25 cellular contexts compared by ENCODE assay signal in the genomic region with DNA sequence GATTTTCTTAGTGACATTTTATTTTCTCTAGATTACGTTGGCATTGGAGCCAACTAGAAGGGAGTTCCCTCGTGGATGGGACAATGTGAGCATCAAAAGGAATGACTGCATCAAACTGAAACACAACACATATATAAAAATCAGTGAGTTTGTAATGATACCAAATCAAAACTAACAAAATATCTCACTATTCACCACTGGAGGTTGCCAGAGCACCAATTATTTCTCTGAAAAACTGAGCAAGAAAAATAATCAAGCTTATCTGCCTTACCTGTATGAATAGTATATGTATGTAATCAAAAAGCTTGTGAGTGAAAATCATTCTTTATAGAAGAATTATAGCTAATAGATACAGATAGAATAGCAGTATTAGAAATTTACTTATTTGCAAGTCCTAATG. TPM values are rescaled to one million over a fixed set of nuclear protein-coding genes. Genes with fewer than 3 reads are reported as not detected.
DNase-seq lines count a peak whose midpoint lies in the region; TF ChIP-seq lines count a peak whose summit lies in the region.
"Had no signal": no experiment of that assay in that cellular context is flagged by ENCODE, and none has a peak within 500 bp of the region (broad histone marks: within the 10 kb centered on the region; RNA-seq: fewer than 3 reads in every experiment).

No MANE protein-coding gene starts in this region.

- H3K4me2 ChIP-seq in MM.1S (ENCODE audit: low read depth, low read length) = no peak overlapping the region

- in situ Hi-C loops in SK-MEL-5 (cut with HindIII; ENCODE audit: low pct_unique_long_range_greater_than_20kb, low sequenced_read_pairs) = no loop called here

- no peaks in the 10 kb centered on the region for H3K9me3 Mint-ChIP-seq in Calu3 (ENCODE audit: low read depth, unreplicated experiment)
- no peaks in the 10 kb centered on the region for H3K9me3 Mint-ChIP-seq in activated CD4-positive, alpha-beta T cell treated with anti-CD3 and anti-CD28 coated beads, Interleukin-2, amount 10 ng/mL, durations not matched to agents 24 days and 14 days
- H3K9me3 Mint-ChIP-seq: T-helper 2 cell treated with Interferon-gamma antibody and Interleukin-4, amounts not matched to agents 5 μg/mL and 100 μg/mL, for 36 hours had no signal

- no TSS peak for BruUV-seq in Calu3 (replicated peaks; lab: Mats Ljungman, UMichigan)

- CTCF ChIA-PET in Calu3 (lab: Charles Lee) = interaction anchor here (1.0 to 1.4 kb wide), 2 partner anchors 9 to 27 kb away, joined by 3 to 6 read pairs; no protein-coding TSS in a partner anchor

- H3K27me3 ChIP-seq in MM.1S (replicated peaks; ENCODE audit: insufficient read depth, low read length) (no peaks in the 10 kb centered on the region), esophagus squamous epithelium (no peaks in the 10 kb centered on the region)
- H3K27me3 ChIP-seq: SJCRH30 had no signal

- H3K27ac ChIP-seq in 22Rv1 (no peak overlapping the region), MM.1S (ENCODE audit: low read length) (no peak overlapping the region), esophagus squamous epithelium (no peak overlapping the region)
- H3K27ac ChIP-seq: HL-60, SJCRH30 had no signal

- DNase-seq in Calu3 (no peak), MM.1S (no peak), SK-MEL-5 (ENCODE audit: low read depth, low spot score) (peak; percentile 32), esophagus squamous epithelium (lab: John Stamatoyannopoulos, UW) (no peak), mesenteric fat pad (ENCODE audit: low spot score) (no peak)
- no peak for DNase-seq in activated CD4-positive, alpha-beta T cell treated with anti-CD3 and anti-CD28 coated beads, Interleukin-2, amount 50 U/mL, for 4 hours
- no peak for DNase-seq in activated CD4-positive, alpha-beta T cell treated with anti-CD3 and anti-CD28 coated beads, Interleukin-2, amount 10 ng/mL, durations not matched to agents 24 days and 14 days
- DNase-seq: C1 segment of cervical spinal cord; CD8-positive, alpha-beta T cell; DMS79 treated with DMSO at 0.1 percent for 48 hours; Karpas-422; NCI-H1105 treated with DMSO at 0.1 percent for 48 hours; NCI-H146; NCI-H2029; NCI-H2227 treated with DMSO at 0.1 percent for 48 hours; NCI-H526 treated with DMSO at 0.1 percent for 48 hours; OCI-M1; SJCRH30; T-helper 1 cell had no signal

- no peaks in the 10 kb centered on the region for H3K9me2 ChIP-seq in MM.1S (replicated peaks; ENCODE audit: insufficient read depth, low read length)

- H3K9ac ChIP-seq in MM.1S (ENCODE audit: low read length) = no peak overlapping the region

- H3K36me3 ChIP-seq in MM.1S (replicated peaks; ENCODE audit: insufficient read depth, low read length) = no peaks in the 10 kb centered on the region
- H3K36me3 ChIP-seq in esophagus squamous epithelium = no peaks in the 10 kb centered on the region
- H3K36me3 ChIP-seq: SJCRH30 had no signal

- no peak overlapping the region for H2AFZ ChIP-seq in MM.1S (ENCODE audit: low read length)

- H3K4me3 ChIP-seq in MM.1S (ENCODE audit: low read length) (no peak overlapping the region), esophagus squamous epithelium (no peak overlapping the region)
- H3K4me3 ChIP-seq: SJCRH30 had no signal

- no peaks in the 10 kb centered on the region for H3K4me1 ChIP-seq in MM.1S (ENCODE audit: low read length)
- no peaks in the 10 kb centered on the region for H3K4me1 ChIP-seq in esophagus squamous epithelium
- H3K4me1 ChIP-seq: SJCRH30 had no signal

- H3K79me2 ChIP-seq in MM.1S (ENCODE audit: low read length) = no peaks in the 10 kb centered on the region

- no peaks in the 10 kb centered on the region for H3F3A ChIP-seq in MM.1S (ENCODE audit: insufficient read depth, low read length)

- no peak overlapping the region for H3K27ac Mint-ChIP-seq in Calu3 (ENCODE audit: unreplicated experiment)
- H3K27ac Mint-ChIP-seq in activated CD4-positive, alpha-beta T cell treated with anti-CD3 and anti-CD28 coated beads, Interleukin-2, amount 10 ng/mL, durations not matched to agents 24 days and 14 days = no peak overlapping the region
- H3K27ac Mint-ChIP-seq: CD8-positive, alpha-beta T cell; T-helper 2 cell treated with Interferon-gamma antibody and Interleukin-4, amounts not matched to agents 5 μg/mL and 100 μg/mL, for 36 hours had no signal

- H3K27me3 Mint-ChIP-seq in Calu3 (ENCODE audit: unreplicated experiment) = no peaks in the 10 kb centered on the region
- no peaks in the 10 kb centered on the region for H3K27me3 Mint-ChIP-seq in activated CD4-positive, alpha-beta T cell treated with anti-CD3 and anti-CD28 coated beads, Interleukin-2, amount 10 ng/mL, durations not matched to agents 24 days and 14 days

- TF ChIP-seq CTCF in 22Rv1 (IDR thresholded peaks at IDR 0.05) (0 out of 2 replicates have a peak, but pooled peaks have one; percentile 5), Calu3 (IDR thresholded peaks at IDR 0.05; ENCODE audit: unreplicated experiment) (peak; percentile 20), MM.1S (IDR thresholded peaks at IDR 0.05; ENCODE audit: low read length) (0 out of 2 replicates have a peak, but pooled peaks have one; percentile 11), esophagus squamous epithelium (IDR thresholded peaks at IDR 0.05) (no peak)

- H3K4me3 Mint-ChIP-seq in Calu3 (ENCODE audit: low read depth, unreplicated experiment) = no peak overlapping the region
- H3K4me3 Mint-ChIP-seq in activated CD4-positive, alpha-beta T cell treated with anti-CD3 and anti-CD28 coated beads, Interleukin-2, amount 10 ng/mL, durations not matched to agents 24 days and 14 days = no peak overlapping the region
- H3K4me3 Mint-ChIP-seq: CD8-positive, alpha-beta T cell; T-helper 2 cell treated with Interferon-gamma antibody and Interleukin-4, amounts not matched to agents 5 μg/mL and 100 μg/mL, for 36 hours had no signal

- 59 to 66% methylated on average over 2 of the region's 2 CpGs for whole genome bisulfite sequencing in esophagus squamous epithelium, 2 donors

- intact Hi-C loops in Calu3 (cut with micrococcal nuclease; ENCODE audit: unreplicated experiment) = loop anchor here (5.0 kb wide), 1 partner anchor 113 kb away; no protein-coding TSS in a partner anchor
- intact Hi-C loops in esophagus squamous epithelium (cut with DNase I) = no loop called here
- intact Hi-C loops in activated CD4-positive, alpha-beta T cell treated with anti-CD3 and anti-CD28 coated beads, Interleukin-2, amount 10 ng/mL, durations not matched to agents 24 days and 14 days (cut with micrococcal nuclease) = no loop called here

- no peaks in the 10 kb centered on the region for H3K36me3 Mint-ChIP-seq in Calu3 (ENCODE audit: insufficient read depth, unreplicated experiment)
- no peaks in the 10 kb centered on the region for H3K36me3 Mint-ChIP-seq in activated CD4-positive, alpha-beta T cell treated with anti-CD3 and anti-CD28 coated beads, Interleukin-2, amount 10 ng/mL, durations not matched to agents 24 days and 14 days (ENCODE audit: low read depth)
- H3K36me3 Mint-ChIP-seq: CD8-positive, alpha-beta T cell had no signal

- H3K9me3 ChIP-seq in MM.1S (replicated peaks; ENCODE audit: insufficient read depth, low read length) = no peaks in the 10 kb centered on the region
- no peaks in the 10 kb centered on the region for H3K9me3 ChIP-seq in esophagus squamous epithelium
- H3K9me3 ChIP-seq: SJCRH30 had no signal

- TF ChIP-seq POLR2A in esophagus squamous epithelium (IDR thresholded peaks at IDR 0.05) = no peak

- peaks cover 6% of the 10 kb centered on the region for H3K4me1 Mint-ChIP-seq in Calu3 (ENCODE audit: low read depth, unreplicated experiment)
- no peaks in the 10 kb centered on the region for H3K4me1 Mint-ChIP-seq in activated CD4-positive, alpha-beta T cell treated with anti-CD3 and anti-CD28 coated beads, Interleukin-2, amount 10 ng/mL, durations not matched to agents 24 days and 14 days

- H4K20me1 ChIP-seq in MM.1S (ENCODE audit: insufficient read depth, low read length) = no peaks in the 10 kb centered on the region

RNA-seq across cellular contexts. Expression of gene OTOL1, which starts 46.8 kb away (rescaled TPM):
- total RNA-seq in Calu3 (2022) (not detected in 2 replicates), esophagus squamous epithelium (not detected), mesenteric fat pad (not detected)
- 0.16 and 0.32 TPM in 2 replicates for total RNA-seq in SK-MEL-5 (2014; rRNA removed; shearing (Covaris generic))
- not detected in 2 replicates for polyA plus RNA-seq in SK-MEL-5 (2015; cell fraction: cytosol; rRNA removed)
- not detected in 2 replicates for polyA plus RNA-seq in SK-MEL-5 (2015; cell fraction: nucleus; rRNA removed)
- total RNA-seq in activated CD4-positive, alpha-beta T cell treated with anti-CD3 and anti-CD28 coated beads, Interleukin-2, amount 10 ng/mL, durations not matched to agents 24 days and 14 days = not detected in 2 replicates
- total RNA-seq: A673; CD8-positive, alpha-beta T cell; MCF 10A; NCI-H460; SJCRH30 had no signal

Comparison
In these comparisons a context has a peak if more than half of its experiments do, and no peak if none do; other contexts are left out.
1. CTCF ChIP-seq: peak in 22Rv1 (single experiment), Calu3 (single experiment) and MM.1S (single experiment); none in esophagus squamous epithelium (0 of 6).